In the genomic region with DNA sequence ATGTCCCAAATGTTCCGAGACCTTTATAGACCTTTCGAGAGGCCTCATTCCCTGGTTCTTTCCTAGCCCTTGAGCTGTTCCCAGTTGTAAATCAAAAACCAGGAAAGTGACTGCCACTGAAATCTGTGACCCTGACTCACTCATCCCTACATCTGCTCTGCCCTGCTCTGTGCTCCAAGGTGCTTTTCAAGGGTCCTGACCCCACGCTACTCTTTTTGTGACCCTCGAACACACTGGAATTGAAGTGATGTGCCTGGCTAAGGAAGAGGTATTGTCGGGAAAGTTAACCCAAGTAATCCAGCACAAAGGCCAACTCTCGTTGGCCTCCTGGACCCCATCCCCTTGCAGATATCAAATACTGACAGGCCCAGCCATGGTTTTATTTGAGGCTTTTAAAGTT, we compare ENCODE assay signal across 28 cellular contexts.
"Had no signal": no experiment of that assay in that cellular context is flagged by ENCODE, and none has a peak within 500 bp of the region (broad histone marks: within the 10 kb centered on the region; RNA-seq: fewer than 3 reads in every experiment).

No MANE protein-coding gene starts in this region.

- H3K9me3 Mint-ChIP-seq: natural killer cell treated with Interleukin-12 subunit alpha and Interleukin-12 subunit beta and Interleukin-15 and Interleukin-18, amount 100 ng/mL, for 72 hours; stimulated activated naive CD8-positive, alpha-beta T cell treated with anti-CD3 and anti-CD28 coated beads, Interleukin-15, amount 100 ng/mL, for 72 hours had no signal

- ATAC-seq: naive thymus-derived CD8-positive, alpha-beta T cell; natural killer cell treated with Interleukin-12 subunit alpha and Interleukin-12 subunit beta and Interleukin-15 and Interleukin-18, amount 100 ng/mL, for 72 hours; psoas muscle; right cardiac atrium; right lobe of liver; stimulated activated memory B cell treated with anti-CD40 and anti-IgM and Interleukin-4, amounts not matched to agents 10 μg/mL and 1 μg/mL and 100 μg/mL, for 72 hours; stimulated activated naive CD8-positive, alpha-beta T cell treated with anti-CD3 and anti-CD28 coated beads, Interleukin-15, amount 100 ng/mL, for 72 hours; stimulated activated naive CD8-positive, alpha-beta T cell treated with anti-CD3 and anti-CD28 coated beads, Interleukin-15, Interleukin-2, amounts not matched to agents 100 U/mL and 50 U/mL, for 24 hours; upper lobe of right lung had no signal

- H3K4me1 Mint-ChIP-seq: naive thymus-derived CD8-positive, alpha-beta T cell; nephron progenitor cell; stimulated activated memory B cell treated with anti-CD40 and anti-IgM and Interleukin-4, amounts not matched to agents 10 μg/mL and 1 μg/mL and 100 μg/mL, for 72 hours; stimulated activated naive CD8-positive, alpha-beta T cell treated with anti-CD3 and anti-CD28 coated beads, Interleukin-15, amount 100 ng/mL, for 72 hours had no signal

- H3K27ac Mint-ChIP-seq: naive thymus-derived CD8-positive, alpha-beta T cell; natural killer cell treated with Interleukin-12 subunit alpha and Interleukin-12 subunit beta and Interleukin-15 and Interleukin-18, amount 100 ng/mL, for 72 hours; nephron progenitor cell; neural progenitor cell; progenitor cell of endocrine pancreas; stimulated activated memory B cell treated with anti-CD40 and anti-IgM and Interleukin-4, amounts not matched to agents 10 μg/mL and 1 μg/mL and 100 μg/mL, for 72 hours; stimulated activated naive CD8-positive, alpha-beta T cell treated with anti-CD3 and anti-CD28 coated beads, Interleukin-15, amount 100 ng/mL, for 72 hours; type B pancreatic cell had no signal

- H3K36me3 Mint-ChIP-seq: natural killer cell treated with Interleukin-12 subunit alpha and Interleukin-12 subunit beta and Interleukin-15 and Interleukin-18, amount 100 ng/mL, for 72 hours had no signal

- H3K27me3 Mint-ChIP-seq: naive thymus-derived CD8-positive, alpha-beta T cell; progenitor cell of endocrine pancreas; stimulated activated memory B cell treated with anti-CD40 and anti-IgM and Interleukin-4, amounts not matched to agents 10 μg/mL and 1 μg/mL and 100 μg/mL, for 72 hours; stimulated activated naive CD8-positive, alpha-beta T cell treated with anti-CD3 and anti-CD28 coated beads, Interleukin-15, amount 100 ng/mL, for 72 hours; type B pancreatic cell had no signal

- DNase-seq: naive thymus-derived CD8-positive, alpha-beta T cell; nephron progenitor cell; occipital lobe; ovary; posterior cingulate gyrus; psoas muscle; right cardiac atrium; right lobe of liver; spleen; stimulated activated CD4-positive, alpha-beta T cell treated with anti-CD3 and anti-CD28 coated beads, Interleukin-12 subunit alpha, Interleukin-12 subunit beta, amount 100 ng/mL, for 4 hours; stimulated activated CD4-positive, alpha-beta T cell treated with anti-CD3 and anti-CD28 coated beads, Interleukin-1b, Interleukin-23, amount 100 ng/mL, for 48 hours; stimulated activated CD4-positive, alpha-beta T cell treated with anti-CD3 and anti-CD28 coated beads, Interleukin-4, amount 100 ng/mL, for 1 hour; stimulated activated CD4-positive, alpha-beta T cell treated with anti-CD3 and anti-CD28 coated beads, Interleukin-4, amount 100 ng/mL, for 4 hours; stimulated activated CD8-positive, alpha-beta memory T cell treated with anti-CD3 and anti-CD28 coated beads, Interleukin-4, amount 100 ng/mL, for 48 hours; stimulated activated naive CD4-positive, alpha-beta T cell; stimulated activated naive CD8-positive, alpha-beta T cell treated with anti-CD3 and anti-CD28 coated beads, Interleukin-15, amount 100 ng/mL, for 72 hours; stimulated activated naive CD8-positive, alpha-beta T cell treated with anti-CD3 and anti-CD28 coated beads, Interleukin-15, Interleukin-2, amounts not matched to agents 100 U/mL and 50 U/mL, for 24 hours; substantia nigra; testis; tibial artery; transverse colon; upper lobe of right lung; uterus had no signal

- H3K4me3 Mint-ChIP-seq: naive thymus-derived CD8-positive, alpha-beta T cell; natural killer cell treated with Interleukin-12 subunit alpha and Interleukin-12 subunit beta and Interleukin-15 and Interleukin-18, amount 100 ng/mL, for 72 hours; nephron progenitor cell; neural progenitor cell; stimulated activated memory B cell treated with anti-CD40 and anti-IgM and Interleukin-4, amounts not matched to agents 10 μg/mL and 1 μg/mL and 100 μg/mL, for 72 hours; stimulated activated naive CD8-positive, alpha-beta T cell treated with anti-CD3 and anti-CD28 coated beads, Interleukin-15, amount 100 ng/mL, for 72 hours; type B pancreatic cell had no signal
